In genomic region chr11:13238879-13239514, GRCh38 we compare ENCODE assay signal across 8 cellular contexts. TPM values are rescaled to one million over a fixed set of nuclear protein-coding genes. Genes with fewer than 3 reads are reported as not detected.
A peak's percentile ranks its signal among the peaks of the same experiment; 100 is the strongest.
DNase-seq lines count a peak whose midpoint lies in the region; ATAC-seq lines count a peak whose summit lies in the region.

No MANE protein-coding gene starts in this region.

- no peak overlapping the region for H3K4me3 Mint-ChIP-seq in T-cell

- no peaks in the 10 kb centered on the region for H3K36me3 ChIP-seq in adipocyte (ENCODE audit: control insufficient read depth, insufficient read depth, low read length, severe bottlenecking)

- H3K9ac ChIP-seq in adipocyte (ENCODE audit: low read length): no peak overlapping the region

- H3K9me3 ChIP-seq in adipocyte (ENCODE audit: control insufficient read depth, low read length): no peaks in the 10 kb centered on the region

- H3K4me1 Mint-ChIP-seq in T-cell: peaks cover 0 to 4% (median 3%) of the 10 kb centered on the region in 3 donors

- POLR2A ChIA-PET in T-cell (lab: Charles Lee): no interaction called here

- ATAC-seq in GM18861 (IDR thresholded peaks at IDR 0.05; ENCODE audit: unreplicated experiment): peak; percentile 49
- peak; percentile 61 to 83 (median 66) for ATAC-seq in T-cell (replicated peaks in 1 of 4)
- ATAC-seq in HG03521 (IDR thresholded peaks at IDR 0.05; ENCODE audit: unreplicated experiment): no peak

- peaks cover 0 to 6% (median 0%) of the 10 kb centered on the region in 3 donors for H3K9me3 Mint-ChIP-seq in T-cell

- H3K4me3 ChIP-seq in adipocyte (ENCODE audit: low read length): no peak overlapping the region

- CTCF ChIA-PET in T-cell (lab: Charles Lee): interaction anchor here (0.5 to 1.8 kb wide), 8 partner anchors 10 to 658 kb away, joined by 3 to 6 read pairs (median 4); no protein-coding TSS in a partner anchor

- no peaks in the 10 kb centered on the region for H3K27me3 ChIP-seq in adipocyte (replicated peaks; ENCODE audit: control insufficient read depth, insufficient read depth, low read length)

- H3K4me1 ChIP-seq in adipocyte (ENCODE audit: control insufficient read depth, insufficient read depth, low read length): peaks cover 12% of the 10 kb centered on the region

- no peaks in the 10 kb centered on the region for H3K36me3 Mint-ChIP-seq in T-cell

- no peak overlapping the region for H3K27ac Mint-ChIP-seq in T-cell

- H3K27me3 Mint-ChIP-seq in T-cell: peaks cover 3 to 12% of the 10 kb centered on the region in 2 donors

- DNase-seq in AG08396 (ENCODE audit: low spot score) (peak; percentile 22), KG1 (lab: John Stamatoyannopoulos, UW) (peak; percentile 33), T-cell (peak in 31 of 34 experiments; percentile 8 to 66 (median 43)), adipocyte (ENCODE audit: low read depth) (peak; percentile 77), iPS-NIHi7 (ENCODE audit: extremely low spot score) (peak; percentile 67)
- peak; percentile 55 to 57 for DNase-seq in stimulated activated CD4-positive, alpha-beta T cell treated with anti-CD3 and anti-CD28 coated beads, Interleukin-2, amount 100 ng/mL, for 48 hours

RNA-seq across cellular contexts. Expression of gene BMAL1, which starts 38.6 kb away (rescaled TPM):
- 10 to 100 TPM; 67.9 to 99.2 (median 72.1) TPM for total RNA-seq in T-cell

Comparison
In these comparisons a context has a peak if more than half of its experiments do, and no peak if none do; other contexts are left out.
1. DNase-seq: peak in every context shown above with its lines; median percentile 77 in adipocyte; 67 in iPS-NIHi7; 56 in stimulated activated CD4-positive, alpha-beta T cell treated with anti-CD3 and anti-CD28 coated beads, Interleukin-2, amount 100 ng/mL, for 48 hours; 43 in T-cell; 33 in KG1; 22 in AG08396.